11 cellular contexts compared by ENCODE assay signal in genomic region chr17:10177921-10178788, GRCh38. TPM values are rescaled to one million over a fixed set of nuclear protein-coding genes. Genes with fewer than 3 reads are reported as not detected.
DNase-seq lines count a peak whose midpoint lies in the region; ATAC-seq, FAIRE-seq and TF ChIP-seq lines count a peak whose summit lies in the region.
"Had no signal": no experiment of that assay in that cellular context is flagged by ENCODE, and none has a peak within 500 bp of the region (broad histone marks: within the 10 kb centered on the region; RNA-seq: fewer than 3 reads in every experiment).

No MANE protein-coding gene starts in this region.

- H3K27me3 ChIP-seq in hepatocyte (no peaks in the 10 kb centered on the region), skeletal muscle satellite cell (ENCODE audit: control insufficient read depth, insufficient read depth, low read length) (no peaks in the 10 kb centered on the region), lower lobe of right lung (ENCODE audit: low read depth) (no peaks in the 10 kb centered on the region), HAP-1 (ENCODE audit: low read depth) (no peaks in the 10 kb centered on the region)
- H3K27me3 ChIP-seq: adrenal gland had no signal

- no peak overlapping the region for H2AFZ ChIP-seq in hepatocyte

- WGBS in hepatocyte (ENCODE audit: low lambda C conversion rate, missing lambda C conversion rate): 49% methylated on average over 13 of the region's 13 CpGs

- in situ Hi-C loops in HAP-1 (cut with MboI; ENCODE audit: low sequenced_read_pairs): loop anchor here (25.0 kb wide), 2 partner anchors 91 to 109 kb away; no protein-coding TSS in a partner anchor

- H3K9ac ChIP-seq in skeletal muscle satellite cell (ENCODE audit: low read depth, low read length): no peak overlapping the region
- H3K9ac ChIP-seq: KMS-11 had no signal

- H3K27ac ChIP-seq in hepatocyte (peak overlapping the region; percentile 62), lower lobe of right lung (no peak overlapping the region)
- H3K27ac ChIP-seq: KMS-11 had no signal

- no peak for TF ChIP-seq CTCF in hepatocyte (IDR thresholded peaks at IDR 0.05; ENCODE audit: poor library complexity)
- no peak for TF ChIP-seq CTCF in lower lobe of right lung (IDR thresholded peaks at IDR 0.05)

- intact Hi-C loops in lower lobe of right lung (cut with DNase I): no loop called here

- no peaks in the 10 kb centered on the region for H3K9me3 ChIP-seq in hepatocyte (ENCODE audit: low read depth)
- no peaks in the 10 kb centered on the region for H3K9me3 ChIP-seq in skeletal muscle satellite cell (replicated peaks; ENCODE audit: low read length)
- H3K9me3 ChIP-seq in lower lobe of right lung: no peaks in the 10 kb centered on the region
- no peaks in the 10 kb centered on the region for H3K9me3 ChIP-seq in HAP-1
- H3K9me3 ChIP-seq: adrenal gland had no signal

- no peak for TF ChIP-seq POLR2A in GM12892 (IDR thresholded peaks at IDR 0.05; ENCODE audit: low read depth, low read length)

- H3K4me1 ChIP-seq in hepatocyte (ENCODE audit: insufficient read depth) (peaks cover 4% of the 10 kb centered on the region), skeletal muscle satellite cell (ENCODE audit: control insufficient read depth, insufficient read depth, low read length) (peaks cover 5% of the 10 kb centered on the region), lower lobe of right lung (peaks cover 5% of the 10 kb centered on the region), HAP-1 (no peaks in the 10 kb centered on the region)

- H3K4me2 ChIP-seq in hepatocyte (peak overlapping the region; percentile 9), skeletal muscle satellite cell (ENCODE audit: low read length) (peak overlapping the region; percentile 48)
- H3K4me2 ChIP-seq: KMS-11 had no signal

- no peak for DNase-seq in GM12892 (ENCODE audit: insufficient read length)
- DNase-seq in T1000 (lab: John Stamatoyannopoulos, UW): peak; percentile 87
- peak; percentile 51 for DNase-seq in hepatocyte (ENCODE audit: low spot score)
- DNase-seq in lower lobe of right lung: no peak
- DNase-seq in stimulated activated CD4-positive, alpha-beta T cell treated with anti-CD3 and anti-CD28 coated beads, Interleukin-2, amount 100 ng/mL, for 24 hours: no peak
- no peak for DNase-seq in HAP-1 (ENCODE audit: low spot score in 2 of 2)
- DNase-seq: adrenal gland, DMS79 had no signal

- H3K36me3 ChIP-seq in hepatocyte (replicated peaks; ENCODE audit: insufficient read depth, low read depth): no peaks in the 10 kb centered on the region
- no peaks in the 10 kb centered on the region for H3K36me3 ChIP-seq in skeletal muscle satellite cell (ENCODE audit: insufficient read depth, low read length)
- no peaks in the 10 kb centered on the region for H3K36me3 ChIP-seq in lower lobe of right lung
- no peaks in the 10 kb centered on the region for H3K36me3 ChIP-seq in HAP-1 (replicated peaks)
- H3K36me3 ChIP-seq: adrenal gland had no signal

- no peaks in the 10 kb centered on the region for H3K9me2 ChIP-seq in hepatocyte (replicated peaks; ENCODE audit: insufficient read depth)

- peaks cover 31% of the 10 kb centered on the region for H3K79me2 ChIP-seq in hepatocyte

- no peak for ATAC-seq in lower lobe of right lung
- ATAC-seq: stimulated activated memory B cell treated with anti-CD40 and anti-IgM and Interleukin-4, amounts not matched to agents 10 μg/mL and 1 μg/mL and 100 μg/mL, for 72 hours had no signal

- H4K20me1 ChIP-seq in hepatocyte (ENCODE audit: insufficient read depth, poor library complexity, severe bottlenecking): peaks cover 4% of the 10 kb centered on the region

- H3K4me3 ChIP-seq in hepatocyte (no peak overlapping the region), skeletal muscle satellite cell (ENCODE audit: low read length) (no peak overlapping the region), lower lobe of right lung (no peak overlapping the region), HAP-1 (no peak overlapping the region)
- H3K4me3 ChIP-seq: adrenal gland had no signal

- peak; percentile 5 for FAIRE-seq in GM12892 (lab: Jason Lieb, UNC)

RNA-seq across cellular contexts. Expression of gene GAS7, which starts 20.3 kb away (rescaled TPM):
- 24.4 TPM for polyA plus RNA-seq in GM12892 (2012; ENCODE audit: missing spikeins)
- total RNA-seq in hepatocyte (25.9 and 27.3 TPM in 2 replicates), lower lobe of right lung (54.1 TPM)
- 19.6 and 25.8 TPM in 2 replicates for polyA plus RNA-seq in hepatocyte
- total RNA-seq in skeletal muscle satellite cell (2012; rRNA removed): 0.51 and 0.87 TPM in 2 replicates

Comparison
In these comparisons a context has a peak if more than half of its experiments do, and no peak if none do; other contexts are left out.
1. DNase-seq: peak in T1000 (single experiment) and hepatocyte (single experiment); none in GM12892 (single experiment), lower lobe of right lung (single experiment), stimulated activated CD4-positive, alpha-beta T cell treated with anti-CD3 and anti-CD28 coated beads, Interleukin-2, amount 100 ng/mL, for 24 hours (0 of 2) and HAP-1 (0 of 2).